ENCODE assay signal across 8 cellular contexts in genomic region chr10:21372651-21373410, GRCh38.
A peak's percentile ranks its signal among the peaks of the same experiment; 100 is the strongest.
DNase-seq lines count a peak whose midpoint lies in the region; ATAC-seq, FAIRE-seq and TF ChIP-seq lines count a peak whose summit lies in the region.

No MANE protein-coding gene starts in this region.

- no peak for TF ChIP-seq CTCF in GM13976 (IDR thresholded peaks at IDR 0.05; ENCODE audit: borderline replicate concordance, control extremely low read depth, extremely low read depth, insufficient read depth, missing control alignments)
- TF ChIP-seq CTCF in HFF-Myc (IDR thresholded peaks at IDR 0.05; ENCODE audit: low read depth, low read length, missing control alignments): no peak
- TF ChIP-seq CTCF in glutamatergic neuron (IDR thresholded peaks at IDR 0.05; ENCODE audit: partially characterized antibody, unreplicated experiment): no peak

- H3K36me3 ChIP-seq in small intestine (ENCODE audit: control insufficient read depth in 2 of 2, insufficient read depth in 2 of 2, low read length in 2 of 2): no peaks in the 10 kb centered on the region

- H3K27ac Mint-ChIP-seq in glutamatergic neuron (ENCODE audit: unreplicated experiment): no peak overlapping the region

- no peak for FAIRE-seq in small intestine (lab: Jason Lieb, UNC)

- no peak overlapping the region for H3K27ac ChIP-seq in small intestine (ENCODE audit: low read depth in 1 of 2, low read length in 1 of 2)

- peaks cover 2% of the 10 kb centered on the region for H3K27me3 Mint-ChIP-seq in glutamatergic neuron (ENCODE audit: unreplicated experiment)

- no peaks in the 10 kb centered on the region for H3K4me1 ChIP-seq in small intestine (ENCODE audit: control insufficient read depth in 2 of 2, insufficient read depth in 1 of 2, low read depth in 1 of 2, low read length in 1 of 2)

- no peaks in the 10 kb centered on the region for H3K36me3 Mint-ChIP-seq in glutamatergic neuron (ENCODE audit: unreplicated experiment)

- H3K4me3 ChIP-seq in HFF-Myc (replicated peaks; ENCODE audit: low read depth, low read length): no peak overlapping the region
- H3K4me3 ChIP-seq in small intestine (ENCODE audit: low read depth in 1 of 2, low read length in 2 of 2): no peak overlapping the region

- H3K9me3 ChIP-seq in small intestine (ENCODE audit: control insufficient read depth, low read depth): no peaks in the 10 kb centered on the region

- peak; percentile 48 for DNase-seq in GM13976 (ENCODE audit: low spot score)
- peak; percentile 93 for DNase-seq in HFF-Myc (ENCODE audit: extremely low read depth, low read depth)
- peak; percentile 24 for DNase-seq in NCI-H2029 (lab: John Stamatoyannopoulos, UW)
- DNase-seq in activated CD8-positive, alpha-beta memory T cell treated with anti-CD3 and anti-CD28 coated beads, Interleukin-2, amount 50 U/mL, for 48 hours: peak; percentile 50
- peak; percentile 82 for DNase-seq in fibroblast of the conjunctiva (ENCODE audit: low read depth)
- peak; percentile 80 for DNase-seq in small intestine
- DNase-seq in glutamatergic neuron: no peak

- no peak overlapping the region for H3K4me3 Mint-ChIP-seq in glutamatergic neuron (ENCODE audit: unreplicated experiment)

- H3K4me1 Mint-ChIP-seq in glutamatergic neuron (ENCODE audit: low read depth, unreplicated experiment): no peaks in the 10 kb centered on the region

- H3K27me3 ChIP-seq in small intestine (ENCODE audit: control insufficient read depth in 2 of 2, insufficient read depth in 2 of 2, low read length in 2 of 2): no peaks in the 10 kb centered on the region

- in situ Hi-C loops in GM13976 (cut with MboI; ENCODE audit: low sequenced_read_pairs, unreplicated experiment): no loop called here

- no peak for ATAC-seq in HG03108 (IDR thresholded peaks at IDR 0.05; ENCODE audit: unreplicated experiment)

- WGBS in small intestine, 3 donors: 15 to 33% (median 21%) methylated on average over 4 of the region's 4 CpGs

- peaks cover 2% of the 10 kb centered on the region for H3K9me3 Mint-ChIP-seq in glutamatergic neuron (ENCODE audit: unreplicated experiment)
